9 cellular contexts compared by ENCODE assay signal in the genomic region with DNA sequence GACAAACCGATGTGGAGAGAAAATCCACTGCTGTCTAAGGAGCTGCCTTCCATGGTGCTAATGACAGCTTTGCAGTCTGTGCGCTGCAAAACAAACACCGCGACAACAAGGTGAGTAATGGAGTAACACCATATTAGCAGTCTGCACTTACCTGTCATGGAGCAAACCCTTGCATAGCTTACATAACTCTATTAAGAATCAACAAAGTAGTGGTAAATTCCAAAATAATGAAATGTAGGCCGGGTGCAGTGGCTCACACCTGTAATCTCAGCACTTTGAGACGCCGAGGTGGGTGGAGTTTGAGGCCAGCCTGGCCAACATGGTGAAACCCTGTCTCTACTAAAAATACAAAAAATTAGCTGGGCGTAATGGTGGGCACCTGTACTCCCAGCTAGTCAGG.
"Had no signal": no experiment of that assay in that cellular context is flagged by ENCODE, and none has a peak within 500 bp of the region (broad histone marks: within the 10 kb centered on the region; RNA-seq: fewer than 3 reads in every experiment).

No MANE protein-coding gene starts in this region.

- H3K4me3 Mint-ChIP-seq: HFFc6, IgD-negative memory B cell had no signal

- H2AFZ ChIP-seq: GM23248 had no signal

- H3K4me3 ChIP-seq: GM23248, HAP-1 had no signal

- H3K27ac ChIP-seq: GM23248, HL-60 had no signal

- H3K27me3 Mint-ChIP-seq: IgD-negative memory B cell had no signal

- H3K9me3 Mint-ChIP-seq: HFFc6, IgD-negative memory B cell had no signal

- H3K27ac Mint-ChIP-seq: HFFc6, IgD-negative memory B cell had no signal

- DNase-seq: GM23248, GOT3, H7, HFFc6 had no signal

- H3K9ac ChIP-seq: GM23248 had no signal

- ATAC-seq: HCT116, HepG2 had no signal

- H3K9me3 ChIP-seq: HAP-1 had no signal
